ENCODE assay signal across 2 cellular contexts in the genomic region with DNA sequence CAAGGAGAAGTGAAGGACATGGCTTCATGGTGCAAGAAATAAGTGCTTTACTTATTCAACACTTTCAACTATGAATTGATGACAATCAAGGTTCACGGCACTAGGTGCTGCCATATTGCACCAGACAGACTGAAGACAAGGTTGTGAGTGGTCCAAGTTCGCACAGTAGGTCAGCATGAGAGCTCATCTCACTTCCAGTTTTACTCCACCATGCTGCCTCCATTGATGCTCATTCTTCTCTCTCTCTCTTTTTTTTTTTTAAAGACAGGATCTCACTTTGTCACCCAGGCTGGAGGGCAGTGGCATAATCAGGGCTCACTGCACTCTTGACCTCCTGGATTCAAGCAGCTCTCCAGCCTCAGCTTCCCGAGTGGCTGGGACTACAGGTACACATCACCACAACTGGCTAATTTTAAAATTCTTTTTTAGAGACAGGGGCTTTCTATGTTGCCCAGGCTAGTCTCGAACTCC.
TF ChIP-seq lines count a peak whose summit lies in the region.

No MANE protein-coding gene starts in this region.

TF ChIP-seq in A549, 52 proteins besides CTCF, POLR2A, EP300 and RAD21:
- TF ChIP-seq HOXA7 (CRISPR knock-in tag; IDR thresholded peaks at IDR 0.05), result no peak
- no peak for TF ChIP-seq ESRRA (IDR thresholded peaks at IDR 0.05; ENCODE audit: borderline replicate concordance, low read length)
- TF ChIP-seq RNF2 (IDR thresholded peaks at IDR 0.05; ENCODE audit: borderline replicate concordance, low read depth), result no peak
- no peak for TF ChIP-seq NR3C1 (IDR thresholded peaks at IDR 0.05)
- TF ChIP-seq ZFP36 (IDR thresholded peaks at IDR 0.05; ENCODE audit: borderline replicate concordance, partially characterized antibody), result no peak
- TF ChIP-seq EHMT2 (IDR thresholded peaks at IDR 0.05; ENCODE audit: low read depth), result no peak
- no peak for TF ChIP-seq POLR2AphosphoS2 (conservative IDR thresholded peaks at IDR 0.05; ENCODE audit: low read length)
- no peak for TF ChIP-seq CEBPB (IDR thresholded peaks at IDR 0.05)
- TF ChIP-seq ZSCAN20 (CRISPR knock-in tag; IDR thresholded peaks at IDR 0.05), result no peak
- no peak for TF ChIP-seq MAZ (IDR thresholded peaks at IDR 0.05; ENCODE audit: borderline replicate concordance, low read depth, low read length)
- TF ChIP-seq RARB (CRISPR knock-in tag; IDR thresholded peaks at IDR 0.05), result no peak
- no peak for TF ChIP-seq HDAC2 (IDR thresholded peaks at IDR 0.05)
- TF ChIP-seq NFE2L2 (conservative IDR thresholded peaks at IDR 0.05; ENCODE audit: low read length), result no peak
- TF ChIP-seq, protein P1, sequence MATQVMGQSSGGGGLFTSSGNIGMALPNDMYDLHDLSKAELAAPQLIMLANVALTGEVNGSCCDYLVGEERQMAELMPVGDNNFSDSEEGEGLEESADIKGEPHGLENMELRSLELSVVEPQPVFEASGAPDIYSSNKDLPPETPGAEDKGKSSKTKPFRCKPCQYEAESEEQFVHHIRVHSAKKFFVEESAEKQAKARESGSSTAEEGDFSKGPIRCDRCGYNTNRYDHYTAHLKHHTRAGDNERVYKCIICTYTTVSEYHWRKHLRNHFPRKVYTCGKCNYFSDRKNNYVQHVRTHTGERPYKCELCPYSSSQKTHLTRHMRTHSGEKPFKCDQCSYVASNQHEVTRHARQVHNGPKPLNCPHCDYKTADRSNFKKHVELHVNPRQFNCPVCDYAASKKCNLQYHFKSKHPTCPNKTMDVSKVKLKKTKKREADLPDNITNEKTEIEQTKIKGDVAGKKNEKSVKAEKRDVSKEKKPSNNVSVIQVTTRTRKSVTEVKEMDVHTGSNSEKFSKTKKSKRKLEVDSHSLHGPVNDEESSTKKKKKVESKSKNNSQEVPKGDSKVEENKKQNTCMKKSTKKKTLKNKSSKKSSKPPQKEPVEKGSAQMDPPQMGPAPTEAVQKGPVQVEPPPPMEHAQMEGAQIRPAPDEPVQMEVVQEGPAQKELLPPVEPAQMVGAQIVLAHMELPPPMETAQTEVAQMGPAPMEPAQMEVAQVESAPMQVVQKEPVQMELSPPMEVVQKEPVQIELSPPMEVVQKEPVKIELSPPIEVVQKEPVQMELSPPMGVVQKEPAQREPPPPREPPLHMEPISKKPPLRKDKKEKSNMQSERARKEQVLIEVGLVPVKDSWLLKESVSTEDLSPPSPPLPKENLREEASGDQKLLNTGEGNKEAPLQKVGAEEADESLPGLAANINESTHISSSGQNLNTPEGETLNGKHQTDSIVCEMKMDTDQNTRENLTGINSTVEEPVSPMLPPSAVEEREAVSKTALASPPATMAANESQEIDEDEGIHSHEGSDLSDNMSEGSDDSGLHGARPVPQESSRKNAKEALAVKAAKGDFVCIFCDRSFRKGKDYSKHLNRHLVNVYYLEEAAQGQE (IDR thresholded peaks at IDR 0.05), result no peak

TF ChIP-seq in IMR-90, 13 proteins besides CTCF, POLR2A, EP300 and RAD21:
- TF ChIP-seq CEBPB (IDR thresholded peaks at IDR 0.05; ENCODE audit: low read depth, low read length) (no peak), RCOR1 (IDR thresholded peaks at IDR 0.05; ENCODE audit: insufficient replicate concordance, low read length) (no peak), BHLHE40 (IDR thresholded peaks at IDR 0.05; ENCODE audit: low read depth, low read length) (no peak), RFX5 (IDR thresholded peaks at IDR 0.05; ENCODE audit: low read depth, low read length) (no peak), MAFK (IDR thresholded peaks at IDR 0.05; ENCODE audit: low read depth, low read length) (no peak), NFE2L2 (IDR thresholded peaks at IDR 0.05; ENCODE audit: low read depth, low read length) (no peak), CHD1 (IDR thresholded peaks at IDR 0.05; ENCODE audit: low read depth, low read length) (no peak), SMC3 (IDR thresholded peaks at IDR 0.05; ENCODE audit: low read depth, low read length) (no peak), FOS (IDR thresholded peaks at IDR 0.05; ENCODE audit: low read depth, low read length) (no peak), MXI1 (IDR thresholded peaks at IDR 0.05; ENCODE audit: borderline replicate concordance, low read depth, low read length) (no peak), MAZ (IDR thresholded peaks at IDR 0.05; ENCODE audit: borderline replicate concordance, low read depth, low read length) (no peak)
- TF ChIP-seq, protein P2, sequence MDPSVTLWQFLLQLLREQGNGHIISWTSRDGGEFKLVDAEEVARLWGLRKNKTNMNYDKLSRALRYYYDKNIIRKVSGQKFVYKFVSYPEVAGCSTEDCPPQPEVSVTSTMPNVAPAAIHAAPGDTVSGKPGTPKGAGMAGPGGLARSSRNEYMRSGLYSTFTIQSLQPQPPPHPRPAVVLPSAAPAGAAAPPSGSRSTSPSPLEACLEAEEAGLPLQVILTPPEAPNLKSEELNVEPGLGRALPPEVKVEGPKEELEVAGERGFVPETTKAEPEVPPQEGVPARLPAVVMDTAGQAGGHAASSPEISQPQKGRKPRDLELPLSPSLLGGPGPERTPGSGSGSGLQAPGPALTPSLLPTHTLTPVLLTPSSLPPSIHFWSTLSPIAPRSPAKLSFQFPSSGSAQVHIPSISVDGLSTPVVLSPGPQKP (IDR thresholded peaks at IDR 0.05; ENCODE audit: borderline replicate concordance, low read depth, low read length), result no peak
- TF ChIP-seq, protein P3, sequence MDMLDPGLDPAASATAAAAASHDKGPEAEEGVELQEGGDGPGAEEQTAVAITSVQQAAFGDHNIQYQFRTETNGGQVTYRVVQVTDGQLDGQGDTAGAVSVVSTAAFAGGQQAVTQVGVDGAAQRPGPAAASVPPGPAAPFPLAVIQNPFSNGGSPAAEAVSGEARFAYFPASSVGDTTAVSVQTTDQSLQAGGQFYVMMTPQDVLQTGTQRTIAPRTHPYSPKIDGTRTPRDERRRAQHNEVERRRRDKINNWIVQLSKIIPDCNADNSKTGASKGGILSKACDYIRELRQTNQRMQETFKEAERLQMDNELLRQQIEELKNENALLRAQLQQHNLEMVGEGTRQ (IDR thresholded peaks at IDR 0.05; ENCODE audit: low read depth, low read length), result no peak
